20 cellular contexts compared by ENCODE assay signal in genomic region chr10:110509560-110509959, GRCh38. TPM values are rescaled to one million over a fixed set of nuclear protein-coding genes. Genes with fewer than 3 reads are reported as not detected.
A peak's percentile ranks its signal among the peaks of the same experiment; 100 is the strongest.
DNase-seq lines count a peak whose midpoint lies in the region; ATAC-seq, FAIRE-seq and TF ChIP-seq lines count a peak whose summit lies in the region.
"Had no signal": no experiment of that assay in that cellular context is flagged by ENCODE, and none has a peak within 500 bp of the region (broad histone marks: within the 10 kb centered on the region; RNA-seq: fewer than 3 reads in every experiment).

No MANE protein-coding gene starts in this region.

- H3K4me3 ChIP-seq in cardiac muscle cell, result no peak overlapping the region
- no peak overlapping the region for H3K4me3 ChIP-seq in A549
- H3K4me3 ChIP-seq in fibroblast of mammary gland (ENCODE audit: control insufficient read depth, low read depth, low read length), result no peak overlapping the region
- H3K4me3 ChIP-seq: BLaER1, SJSA1 had no signal

- 0 out of 3 replicates have a peak overlapping the region, but pooled peaks have one; percentile 5 for H3K4me2 ChIP-seq in A549
- H3K4me2 ChIP-seq: BLaER1 had no signal

- CTCF ChIA-PET in A549 (lab: Yijun Ruan, JAX) (interaction anchor here (0.9 to 5.6 kb wide), 5 partner anchors 11 to 203 kb away, joined by 3 to 26 read pairs (median 4); partner anchors contain the start of gene SMNDC1), RWPE1 (lab: Yijun Ruan, JAX) (interaction anchor here (0.6 kb wide), 1 partner anchor 37 kb away, joined by 3 read pairs; no protein-coding TSS in a partner anchor)

- no peak for TF ChIP-seq RAD21 in A549 (conservative IDR thresholded peaks at IDR 0.05 in 1 of 2, IDR thresholded peaks at IDR 0.05 in 1 of 2)

- H3K27me3 ChIP-seq in cardiac muscle cell, result no peaks in the 10 kb centered on the region
- H3K27me3 ChIP-seq: BLaER1, SJSA1 had no signal

- H3K9me3 ChIP-seq in cardiac muscle cell (ENCODE audit: low read depth), result no peaks in the 10 kb centered on the region
- no peaks in the 10 kb centered on the region for H3K9me3 ChIP-seq in A549
- H3K9me3 ChIP-seq: SJSA1 had no signal

- TF ChIP-seq CTCF in cardiac muscle cell (IDR thresholded peaks at IDR 0.05; ENCODE audit: low read depth, low read length) (no peak), A549 (IDR thresholded peaks at IDR 0.05) (no peak), RWPE1 (conservative IDR thresholded peaks at IDR 0.05; ENCODE audit: low read depth) (no peak), fibroblast of mammary gland (conservative IDR thresholded peaks at IDR 0.05; ENCODE audit: control insufficient read depth, insufficient read depth, low read depth, low read length) (no peak)

- intact Hi-C loops in cardiac septum (cut with DNase I), result loop anchor here (1.0 to 10.0 kb wide), 3 partner anchors 9 to 505 kb away; partner anchors contain the start of gene ADD3

- POLR2A ChIA-PET in A549 (lab: Yijun Ruan, JAX), result no interaction called here
- POLR2A ChIA-PET in RWPE1 (lab: Yijun Ruan, JAX; ENCODE audit: low non-redundant PET), result no interaction called here

- WGBS in A549 (ENCODE audit: missing lambda C conversion rate), result 85% methylated on average over 2 of the region's 2 CpGs

- H3K27ac ChIP-seq in cardiac muscle cell (peak overlapping the region; percentile 2), A549 (no peak overlapping the region), RWPE1 (peak overlapping the region; percentile 27; the same call in 1 of the 2 replicates)
- H3K27ac ChIP-seq: BLaER1, SJSA1 had no signal

- no peak; a peak in 2 of 6 replicates for ATAC-seq in A549

- no peak for DNase-seq in cardiac muscle cell (ENCODE audit: low read depth in 1 of 2, low spot score in 1 of 2)
- DNase-seq in cardiac septum (ENCODE audit: low spot score), result no peak
- no peak for DNase-seq in A549 (ENCODE audit: low read depth in 1 of 2, low spot score in 1 of 2)
- no peak for DNase-seq in RWPE1 (ENCODE audit: low spot score)
- peak; percentile 28 for DNase-seq in fibroblast of mammary gland (ENCODE audit: low read depth)
- DNase-seq in NCI-H2171 treated with DMSO at 0.1 percent for 48 hours (lab: John Stamatoyannopoulos, UW), result no peak
- no peak for DNase-seq in GM03348 (ENCODE audit: low spot score)
- DNase-seq in SHP77 (lab: John Stamatoyannopoulos, UW), result no peak
- DNase-seq: 8988T; CD4-positive, alpha-beta T cell; DMS79 treated with DMSO at 0.1 percent for 48 hours; H7; KBM-7; NCI-H1092; NCI-H1436 treated with DMSO at 0.1 percent for 48 hours; NCI-H1930; NCI-H510A had no signal

- peaks cover 66% of the 10 kb centered on the region for H3K36me3 ChIP-seq in cardiac muscle cell
- H3K36me3 ChIP-seq: BLaER1 had no signal

- TF ChIP-seq POLR2A in A549 (IDR thresholded peaks at IDR 0.05; ENCODE audit: low read length), result no peak

- peaks cover 12% of the 10 kb centered on the region for H3K4me1 ChIP-seq in cardiac muscle cell (ENCODE audit: low read depth)
- H3K4me1 ChIP-seq in A549, result peaks cover 87% of the 10 kb centered on the region

- no peak for FAIRE-seq in A549 (lab: Jason Lieb, UNC)
- FAIRE-seq: GM12891 had no signal

- TF ChIP-seq EP300 in A549 (IDR thresholded peaks at IDR 0.05), result no peak

TF ChIP-seq in A549, 52 proteins besides CTCF, POLR2A, EP300 and RAD21:
- TF ChIP-seq MYC (IDR thresholded peaks at IDR 0.05; ENCODE audit: borderline replicate concordance, low read length) (no peak), HOXA7 (CRISPR knock-in tag; IDR thresholded peaks at IDR 0.05) (peak; percentile 66)
TF ChIP-seq in A549: peak in this region for 1.

RNA-seq across cellular contexts. Expression of gene DUSP5, which starts 11.9 kb away (rescaled TPM):
- total RNA-seq in cardiac muscle cell (75.8 and 82.1 TPM in 2 replicates), cardiac septum (29.4 TPM)
- polyA plus RNA-seq in cardiac muscle cell (64.1 and 99.5 TPM in 2 replicates), A549 (2011; rRNA removed) (152 and 171 TPM in 2 replicates), A549 (2017; fragmentation: RNase III; extraction: RNeasy Plus Mini Kit Qiagen cat#74134 plus additional on column Dnase treatment) (47.9 to 49.3 TPM (median 48.8 TPM) in 3 replicates)
- polyA plus RNA-seq in A549 (2012; cell fraction: cytosol; rRNA removed), result 92.2 and 125 TPM in 2 replicates
- 137 and 140 TPM in 2 replicates for polyA plus RNA-seq in A549 (2012; cell fraction: nucleus; rRNA removed)
- 652 and 758 TPM in 2 replicates for polyA minus RNA-seq in A549 (2011; rRNA and poly(A)+ RNA removed)

RNA-seq across cellular contexts. Expression of gene SMC3, which starts 57.9 kb away (rescaled TPM):
- total RNA-seq in cardiac muscle cell, result 21.6 and 40.7 TPM in 2 replicates
- polyA plus RNA-seq in cardiac muscle cell, result 81.5 and 122 TPM in 2 replicates
- 21.3 TPM for total RNA-seq in cardiac septum
- polyA plus RNA-seq in A549 (2011; rRNA removed), result 39.2 and 59.5 TPM in 2 replicates
- 11.2 and 14.2 TPM in 2 replicates for polyA plus RNA-seq in A549 (2012; cell fraction: cytosol; rRNA removed)
- 6.6 and 9.9 TPM in 2 replicates for polyA plus RNA-seq in A549 (2012; cell fraction: nucleus; rRNA removed)
- 60.0 to 60.7 TPM (median 60.5 TPM) in 3 replicates for polyA plus RNA-seq in A549 (2017; fragmentation: RNase III; extraction: RNeasy Plus Mini Kit Qiagen cat#74134 plus additional on column Dnase treatment)
- polyA minus RNA-seq in A549 (2011; rRNA and poly(A)+ RNA removed), result 9.1 and 10.0 TPM in 2 replicates

Comparison
In these comparisons a context has a peak if more than half of its experiments do, and no peak if none do; other contexts are left out.
1. H3K27ac ChIP-seq: peak in cardiac muscle cell (single experiment) and RWPE1 (single experiment); none in A549 (0 of 2).